ENCODE assay signal across 19 cellular contexts in genomic region chr1:39431927-39432326, GRCh38. TPM values are rescaled to one million over a fixed set of nuclear protein-coding genes. Genes with fewer than 3 reads are reported as not detected.
DNase-seq lines count a peak whose midpoint lies in the region; ATAC-seq and TF ChIP-seq lines count a peak whose summit lies in the region.
"Had no signal": no experiment of that assay in that cellular context is flagged by ENCODE, and none has a peak within 500 bp of the region (broad histone marks: within the 10 kb centered on the region; RNA-seq: fewer than 3 reads in every experiment).

No MANE protein-coding gene starts in this region.

- H3K36me3 Mint-ChIP-seq in memory B cell = peaks cover 33% of the 10 kb centered on the region
- peaks cover 48 to 50% of the 10 kb centered on the region in 2 donors for H3K36me3 Mint-ChIP-seq in stimulated activated naive B cell treated with anti-CD40 and anti-IgM and Interleukin-4, amounts not matched to agents 10 μg/mL and 1 μg/mL and 100 μg/mL, for 72 hours

- ATAC-seq in HG02885 (IDR thresholded peaks at IDR 0.05; ENCODE audit: poor library complexity, unreplicated experiment) (peak; percentile 48), memory B cell (ENCODE audit: low read depth) (no peak), lower lobe of right lung (no peak)
- ATAC-seq in stimulated activated naive B cell treated with anti-CD40 and anti-IgM and Interleukin-4, amounts not matched to agents 10 μg/mL and 1 μg/mL and 100 μg/mL, for 72 hours (replicated peaks) = no peak
- ATAC-seq: Panc1 had no signal

- H3K36me3 ChIP-seq in lower lobe of right lung = peaks cover 99% of the 10 kb centered on the region
- H3K36me3 ChIP-seq: ovary had no signal

- DNase-seq in amniotic epithelial cell (ENCODE audit: low read depth) (peak; percentile 36), memory B cell (ENCODE audit: low spot score in 2 of 2) (no peak), KG1 (lab: John Stamatoyannopoulos, UW) (no peak), HUDEP-2 (lab: John Stamatoyannopoulos, UW; ENCODE audit: unreplicated experiment in 76 of 76) (no peak), lower lobe of right lung (no peak)
- no peak for DNase-seq in stimulated activated naive B cell treated with anti-CD40 and anti-IgM and Interleukin-4, amounts not matched to agents 10 μg/mL and 1 μg/mL and 100 μg/mL, for 72 hours
- DNase-seq: activated CD4-positive, alpha-beta memory T cell treated with anti-CD3 and anti-CD28 coated beads for 36 hours; amygdala; DMS53; esophagus squamous epithelium; Karpas-422; NCI-H1105; ovary; stimulated activated CD4-positive, alpha-beta T cell treated with anti-CD3 and anti-CD28 coated beads, Interleukin-4, amount 100 ng/mL, for 1 hour; thyroid gland had no signal

- peak overlapping the region; percentile 37 for H3K27ac Mint-ChIP-seq in memory B cell
- H3K27ac Mint-ChIP-seq in stimulated activated naive B cell treated with anti-CD40 and anti-IgM and Interleukin-4, amounts not matched to agents 10 μg/mL and 1 μg/mL and 100 μg/mL, for 72 hours = peak overlapping the region; percentile 14
- H3K27ac Mint-ChIP-seq: dendritic cell treated with granulocyte-macrophage colony-stimulating factor and Interleukin-4, amounts not matched to agents 40 ng/mL and 50 ng/mL, for 4 days had no signal

- H3K4me1 Mint-ChIP-seq in memory B cell = no peaks in the 10 kb centered on the region
- peaks cover 2 to 7% of the 10 kb centered on the region in 2 donors for H3K4me1 Mint-ChIP-seq in stimulated activated naive B cell treated with anti-CD40 and anti-IgM and Interleukin-4, amounts not matched to agents 10 μg/mL and 1 μg/mL and 100 μg/mL, for 72 hours

- H3K27me3 Mint-ChIP-seq in memory B cell = no peaks in the 10 kb centered on the region
- no peaks in the 10 kb centered on the region for H3K27me3 Mint-ChIP-seq in stimulated activated naive B cell treated with anti-CD40 and anti-IgM and Interleukin-4, amounts not matched to agents 10 μg/mL and 1 μg/mL and 100 μg/mL, for 72 hours
- H3K27me3 Mint-ChIP-seq: activated CD4-positive, alpha-beta memory T cell treated with anti-CD3 and anti-CD28 coated beads for 36 hours; dendritic cell treated with granulocyte-macrophage colony-stimulating factor and Interleukin-4, amounts not matched to agents 40 ng/mL and 50 ng/mL, for 4 days had no signal

- no peak overlapping the region for H3K4me3 Mint-ChIP-seq in memory B cell
- no peak overlapping the region for H3K4me3 Mint-ChIP-seq in stimulated activated naive B cell treated with anti-CD40 and anti-IgM and Interleukin-4, amounts not matched to agents 10 μg/mL and 1 μg/mL and 100 μg/mL, for 72 hours
- H3K4me3 Mint-ChIP-seq: activated CD4-positive, alpha-beta memory T cell treated with anti-CD3 and anti-CD28 coated beads for 36 hours; dendritic cell treated with granulocyte-macrophage colony-stimulating factor and Interleukin-4, amounts not matched to agents 40 ng/mL and 50 ng/mL, for 4 days had no signal

- intact Hi-C loops in lower lobe of right lung (cut with DNase I) = no loop called here

- H3K27ac ChIP-seq in lower lobe of right lung = no peak overlapping the region
- H3K27ac ChIP-seq: BLaER1 treated with 17β-estradiol and CSF1 and Interleukin-3, amounts not matched to agents 10 nM and 100 nM; ovary; thyroid gland had no signal

- H3K4me1 ChIP-seq in lower lobe of right lung = peaks cover 21% of the 10 kb centered on the region
- H3K4me1 ChIP-seq: BLaER1 treated with 17β-estradiol and CSF1 and Interleukin-3, amounts not matched to agents 10 nM and 100 nM; thyroid gland had no signal

- H3K9me3 ChIP-seq in lower lobe of right lung = no peaks in the 10 kb centered on the region
- H3K9me3 ChIP-seq: BLaER1 treated with 17β-estradiol and CSF1 and Interleukin-3, amounts not matched to agents 10 nM and 100 nM; esophagus squamous epithelium; ovary; thyroid gland had no signal

- no peak overlapping the region for H3K4me3 ChIP-seq in lower lobe of right lung
- H3K4me3 ChIP-seq: BLaER1 treated with 17β-estradiol and CSF1 and Interleukin-3, amounts not matched to agents 10 nM and 100 nM; esophagus squamous epithelium; ovary; thyroid gland had no signal

- no peaks in the 10 kb centered on the region for H3K9me3 Mint-ChIP-seq in memory B cell
- H3K9me3 Mint-ChIP-seq in stimulated activated naive B cell treated with anti-CD40 and anti-IgM and Interleukin-4, amounts not matched to agents 10 μg/mL and 1 μg/mL and 100 μg/mL, for 72 hours = no peaks in the 10 kb centered on the region
- H3K9me3 Mint-ChIP-seq: activated CD4-positive, alpha-beta memory T cell treated with anti-CD3 and anti-CD28 coated beads for 36 hours; dendritic cell treated with granulocyte-macrophage colony-stimulating factor and Interleukin-4, amounts not matched to agents 40 ng/mL and 50 ng/mL, for 4 days had no signal

- no peaks in the 10 kb centered on the region for H3K27me3 ChIP-seq in lower lobe of right lung (ENCODE audit: low read depth)
- H3K27me3 ChIP-seq: BLaER1 treated with 17β-estradiol and CSF1 and Interleukin-3, amounts not matched to agents 10 nM and 100 nM; esophagus squamous epithelium; ovary; thyroid gland had no signal

- no peak for TF ChIP-seq CTCF in lower lobe of right lung (IDR thresholded peaks at IDR 0.05)

RNA-seq across cellular contexts. Expression of gene BMP8A, which starts 59.5 kb away (rescaled TPM):
- not detected for total RNA-seq in lower lobe of right lung
- total RNA-seq: activated CD4-positive, alpha-beta memory T cell treated with anti-CD3 and anti-CD28 coated beads for 36 hours had no signal
